ENCODE assay signal across 13 cellular contexts in the genomic region with DNA sequence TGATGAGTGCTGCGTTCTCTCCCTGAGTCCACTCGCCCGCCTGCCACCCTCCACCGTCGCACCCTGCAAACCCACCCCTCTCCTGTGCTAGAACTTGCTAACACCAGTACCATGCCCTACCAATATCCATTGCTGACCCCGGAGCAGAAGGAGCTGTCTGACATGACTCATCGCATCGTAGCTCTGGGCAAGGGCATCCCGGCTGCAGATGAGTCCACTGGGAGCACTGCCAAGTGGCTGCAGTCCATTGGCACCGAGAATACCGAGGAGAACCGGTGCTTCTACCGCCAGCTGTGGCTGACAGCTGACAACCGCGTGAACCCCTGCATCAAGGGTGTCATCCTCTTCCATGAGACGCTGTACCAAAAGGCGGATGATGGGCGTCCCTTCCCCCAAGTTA. TPM values are rescaled to one million over a fixed set of nuclear protein-coding genes. Genes with fewer than 3 reads are reported as not detected.
DNase-seq lines count a peak whose midpoint lies in the region; ATAC-seq lines count a peak whose summit lies in the region.
"Had no signal": no experiment of that assay in that cellular context is flagged by ENCODE, and none has a peak within 500 bp of the region (broad histone marks: within the 10 kb centered on the region; RNA-seq: fewer than 3 reads in every experiment).

No MANE protein-coding gene starts in this region.

- intact Hi-C loops in left colon (cut with DNase I, micrococcal nuclease): no loop called here

- DNase-seq in DMS53 (lab: John Stamatoyannopoulos, UW): peak; percentile 50
- DNase-seq in NCI-H69 (lab: John Stamatoyannopoulos, UW): peak; percentile 3
- DNase-seq in fibroblast of gingiva (ENCODE audit: low read depth): peak; percentile 80
- peak; percentile 80 for DNase-seq in occipital lobe (lab: John Stamatoyannopoulos, UW)
- DNase-seq in stimulated activated CD4-positive, alpha-beta T cell treated with anti-CD3 and anti-CD28 coated beads, Interleukin-12 subunit alpha, Interleukin-12 subunit beta, amount 100 ng/mL, for 4 hours: no peak
- no peak for DNase-seq in left colon
- DNase-seq: activated CD4-positive, alpha-beta memory T cell treated with anti-CD3 and anti-CD28 coated beads, Interleukin-2, amount 10 ng/mL, durations not matched to agents 7 days and 5 days; lower lobe of right lung; NCI-H187 treated with DMSO at 0.1 percent for 48 hours; spleen had no signal

- ATAC-seq in HG02870 (IDR thresholded peaks at IDR 0.05; ENCODE audit: unreplicated experiment): no peak
- ATAC-seq in left colon: no peak
- no peak for ATAC-seq in GM21447 (IDR thresholded peaks at IDR 0.05; ENCODE audit: unreplicated experiment)
- ATAC-seq: lower lobe of right lung had no signal

RNA-seq across cellular contexts. Expression of gene ALAS1, which starts 4.9 kb away (rescaled TPM):
- total RNA-seq in occipital lobe: 36.2 TPM
- 100 to 1,000 TPM; 128 to 150 TPM for total RNA-seq in left colon

RNA-seq across cellular contexts. Expression of gene TLR9, which starts 32.4 kb away (rescaled TPM):
- total RNA-seq in occipital lobe (under 0.01 TPM), left colon (under 1 TPM in 1 of 2 donors, not detected in 1; 0.42 TPM)
- total RNA-seq: H1 had no signal

RNA-seq across cellular contexts. Expression of gene POC1A, which starts 38.8 kb away (rescaled TPM):
- total RNA-seq in occipital lobe: 3.1 TPM
- total RNA-seq in left colon: 1 to 10 TPM; 4.3 to 7.4 TPM

RNA-seq across cellular contexts. Expression of gene TWF2, which starts 45.9 kb away (rescaled TPM):
- total RNA-seq in occipital lobe: 24.8 TPM
- 10 to 100 TPM; 37.8 to 53.9 TPM for total RNA-seq in left colon

RNA-seq across cellular contexts. Expression of gene PPM1M, which starts 52.5 kb away (rescaled TPM):
- total RNA-seq in occipital lobe: 7.0 TPM
- 1 to 10 TPM; 2.9 to 9.3 TPM for total RNA-seq in left colon

Comparison
In these comparisons a context has a peak if more than half of its experiments do, and no peak if none do; other contexts are left out.
1. DNase-seq: peak in DMS53 (single experiment), NCI-H69 (single experiment), fibroblast of gingiva (single experiment) and occipital lobe (single experiment); none in stimulated activated CD4-positive, alpha-beta T cell treated with anti-CD3 and anti-CD28 coated beads, Interleukin-12 subunit alpha, Interleukin-12 subunit beta, amount 100 ng/mL, for 4 hours (single experiment) and left colon (0 of 2).